Comparison of ENCODE assay signal across 8 cellular contexts in genomic region chr1:109112652-109113285, GRCh38.
DNase-seq lines count a peak whose midpoint lies in the region; ATAC-seq lines count a peak whose summit lies in the region.

No MANE protein-coding gene starts in this region.

- DNase-seq in AG20443 (ENCODE audit: low spot score) (peak; percentile 94), NCI-H774 (lab: John Stamatoyannopoulos, UW) (peak; percentile 90), medulla oblongata (ENCODE audit: extremely low spot score) (peak; percentile 95)
- peak; percentile 73 to 88 for DNase-seq in activated CD8-positive, alpha-beta memory T cell treated with anti-CD3 and anti-CD28 coated beads for 1 hour (ENCODE audit: extremely low read depth in 1 of 2, low read depth in 1 of 2)
- DNase-seq in effector CD4-positive, alpha-beta T cell: peak; percentile 86
- DNase-seq in stimulated activated CD4-positive, alpha-beta T cell treated with anti-CD3 and anti-CD28 coated beads, TNF-alpha, amount 100 ng/mL, for 4 hours (ENCODE audit: low read depth in 3 of 3): peak; percentile 78 to 82 (median 79)

- ATAC-seq in GM19043 (IDR thresholded peaks at IDR 0.05; ENCODE audit: low read depth, unreplicated experiment) (peak; percentile 56), HG03565 (IDR thresholded peaks at IDR 0.05; ENCODE audit: unreplicated experiment) (peak; percentile 64)

Comparison
In these comparisons a context has a peak if more than half of its experiments do, and no peak if none do; other contexts are left out.
1. Peak in every context shown above with its lines: DNase-seq and ATAC-seq.